ENCODE assay signal across 18 cellular contexts in genomic region chr22:45744442-45744841, GRCh38.
DNase-seq lines count a peak whose midpoint lies in the region; ATAC-seq, FAIRE-seq and TF ChIP-seq lines count a peak whose summit lies in the region.
"Had no signal": no experiment of that assay in that cellular context is flagged by ENCODE, and none has a peak within 500 bp of the region (broad histone marks: within the 10 kb centered on the region; RNA-seq: fewer than 3 reads in every experiment).

No MANE protein-coding gene starts in this region.

- DNase-seq in astrocyte (ENCODE audit: low read depth) (no peak), lower lobe of right lung (no peak), H54 (ENCODE audit: insufficient read length, low spot score) (no peak), H7 (no peak), GM12891 (ENCODE audit: insufficient read length, low spot score) (no peak)
- DNase-seq: DMS 273 treated with DMSO at 0.1 percent for 48 hours; KBM-7; NCI-H1048; NCI-H146; NCI-H2227 treated with DMSO at 0.1 percent for 48 hours; NCI-H526; NK-92 treated with Interleukin-12 subunit alpha and Interleukin-12 subunit beta, amount 100 ng/mL, for 24 hours; SK-N-SH had no signal

- H3K36me3 Mint-ChIP-seq in astrocyte (ENCODE audit: low read depth, unreplicated experiment) = peaks cover 20% of the 10 kb centered on the region

- no peak overlapping the region for H3K9ac ChIP-seq in OCI-LY1 (ENCODE audit: low read length)
- H3K9ac ChIP-seq in astrocyte (ENCODE audit: low read length) = no peak overlapping the region
- H3K9ac ChIP-seq: BLaER1, SK-N-SH had no signal

- peaks cover 93% of the 10 kb centered on the region for H3K36me3 ChIP-seq in OCI-LY1 (ENCODE audit: insufficient read depth, low read length)
- peaks cover 32% of the 10 kb centered on the region for H3K36me3 ChIP-seq in astrocyte (ENCODE audit: insufficient read depth, low read length)
- H3K36me3 ChIP-seq in lower lobe of right lung = peaks cover 39% of the 10 kb centered on the region
- H3K36me3 ChIP-seq in urinary bladder (ENCODE audit: insufficient read depth) = peaks cover 6% of the 10 kb centered on the region
- H3K36me3 ChIP-seq in H7 (replicated peaks; ENCODE audit: control insufficient read depth, insufficient read depth, low read length) = peaks cover 1% of the 10 kb centered on the region; the same call in 1 of the 2 replicates

- TF ChIP-seq CTCF in OCI-LY1 (IDR thresholded peaks at IDR 0.05; ENCODE audit: low read length) (no peak), astrocyte (IDR thresholded peaks at IDR 0.05; ENCODE audit: insufficient read depth, low read depth, low read length) (no peak), lower lobe of right lung (IDR thresholded peaks at IDR 0.05) (no peak)

- H3K4me1 ChIP-seq in OCI-LY1 (ENCODE audit: insufficient read depth, low read length, severe bottlenecking) (peaks cover 51% of the 10 kb centered on the region), astrocyte (ENCODE audit: insufficient read depth, low read length) (peaks cover 15% of the 10 kb centered on the region), lower lobe of right lung (peaks cover 26% of the 10 kb centered on the region), urinary bladder (ENCODE audit: insufficient read depth) (no peaks in the 10 kb centered on the region)
- H3K4me1 ChIP-seq: BLaER1 had no signal

- H3K27ac ChIP-seq in OCI-LY1 (ENCODE audit: low read depth, low read length, poor library complexity, severe bottlenecking) (peak overlapping the region; percentile 94), astrocyte (ENCODE audit: low read depth, low read length) (no peak overlapping the region), lower lobe of right lung (peak overlapping the region; percentile 37), urinary bladder (ENCODE audit: low read depth) (peak overlapping the region; percentile 41)
- H3K27ac ChIP-seq: BLaER1, HL-60 had no signal

- WGBS in urinary bladder = 73% methylated on average over 5 of the region's 5 CpGs

- intact Hi-C loops in lower lobe of right lung (cut with DNase I) = no loop called here

- FAIRE-seq in astrocyte (lab: Jason Lieb, UNC) = no peak
- FAIRE-seq in H54 (lab: Jason Lieb, UNC) = no peak
- no peak for FAIRE-seq in GM12891 (lab: Jason Lieb, UNC)

- no peaks in the 10 kb centered on the region for H3K9me3 Mint-ChIP-seq in astrocyte (ENCODE audit: unreplicated experiment)

- ATAC-seq in lower lobe of right lung = no peak

- no peaks in the 10 kb centered on the region for H3K9me3 ChIP-seq in OCI-LY1 (ENCODE audit: low read length)
- no peaks in the 10 kb centered on the region for H3K9me3 ChIP-seq in astrocyte (ENCODE audit: insufficient read depth, low read depth, low read length)
- no peaks in the 10 kb centered on the region for H3K9me3 ChIP-seq in lower lobe of right lung
- H3K9me3 ChIP-seq: HAP-1, SK-N-SH had no signal

- peak overlapping the region; percentile 14 for H3K27ac Mint-ChIP-seq in astrocyte (ENCODE audit: unreplicated experiment)

- peaks cover 3% of the 10 kb centered on the region; the same call in 1 of the 2 replicates for H3K79me2 ChIP-seq in OCI-LY1 (ENCODE audit: insufficient read depth, low read length)
- peaks cover 75% of the 10 kb centered on the region for H3K79me2 ChIP-seq in astrocyte (ENCODE audit: insufficient read depth, low read length)

- H3K4me3 Mint-ChIP-seq in astrocyte (ENCODE audit: unreplicated experiment) = no peak overlapping the region

- no peaks in the 10 kb centered on the region for H3K9me2 ChIP-seq in OCI-LY1 (ENCODE audit: low read depth, low read length)
- H3K9me2 ChIP-seq: SK-N-SH had no signal

- no peaks in the 10 kb centered on the region for H3K27me3 Mint-ChIP-seq in astrocyte (ENCODE audit: low read depth, unreplicated experiment)

- TF ChIP-seq POLR2A in H54 (IDR thresholded peaks at IDR 0.05; ENCODE audit: low read depth, low read length) (no peak), GM12891 (IDR thresholded peaks at IDR 0.05; ENCODE audit: low read depth, low read length) (no peak)

- no peaks in the 10 kb centered on the region for H3F3A ChIP-seq in OCI-LY1 (ENCODE audit: insufficient read depth, low read length)

- H3K27me3 ChIP-seq in OCI-LY1 (ENCODE audit: insufficient read depth, low read length) (no peaks in the 10 kb centered on the region), astrocyte (ENCODE audit: insufficient read depth, low read length) (no peaks in the 10 kb centered on the region), lower lobe of right lung (ENCODE audit: low read depth) (no peaks in the 10 kb centered on the region), H7 (ENCODE audit: control insufficient read depth, insufficient read depth, low read length) (no peaks in the 10 kb centered on the region)
- H3K27me3 ChIP-seq: BLaER1 had no signal

- no peaks in the 10 kb centered on the region for H4K20me1 ChIP-seq in OCI-LY1 (ENCODE audit: insufficient read depth, low read length)
- H4K20me1 ChIP-seq in astrocyte (ENCODE audit: insufficient read depth, low read length) = peaks cover 37% of the 10 kb centered on the region

- no peak overlapping the region for H3K4me3 ChIP-seq in OCI-LY1 (ENCODE audit: low read depth, low read length, poor library complexity, severe bottlenecking)
- H3K4me3 ChIP-seq in astrocyte (ENCODE audit: insufficient read depth, low read depth, low read length) = no peak overlapping the region
- no peak overlapping the region for H3K4me3 ChIP-seq in lower lobe of right lung
- no peak overlapping the region for H3K4me3 ChIP-seq in urinary bladder (ENCODE audit: low read depth, low read length)
- H3K4me3 ChIP-seq in H7 (ENCODE audit: insufficient read depth, low read depth, low read length) = no peak overlapping the region
- H3K4me3 ChIP-seq: BLaER1, HAP-1 had no signal

- peaks cover 19% of the 10 kb centered on the region for H3K4me1 Mint-ChIP-seq in astrocyte (ENCODE audit: low read depth, unreplicated experiment)

- no peak overlapping the region for H3K4me2 ChIP-seq in OCI-LY1 (ENCODE audit: low read length)
- H3K4me2 ChIP-seq in astrocyte (ENCODE audit: low read length) = no peak overlapping the region
- H3K4me2 ChIP-seq: BLaER1, SK-N-SH had no signal

- no peak overlapping the region for H2AFZ ChIP-seq in OCI-LY1 (ENCODE audit: low read length)
- no peak overlapping the region for H2AFZ ChIP-seq in astrocyte (ENCODE audit: low read depth, low read length)

TF ChIP-seq in GM12891, 5 proteins besides CTCF, POLR2A, EP300 and RAD21:
- TF ChIP-seq PAX5 (IDR thresholded peaks at IDR 0.05; ENCODE audit: insufficient read depth, low read length, severe bottlenecking) = no peak
- TF ChIP-seq POU2F2 (IDR thresholded peaks at IDR 0.05; ENCODE audit: low read depth, low read length) = no peak
- no peak for TF ChIP-seq SPI1 (IDR thresholded peaks at IDR 0.05; ENCODE audit: low read depth, low read length)
- no peak for TF ChIP-seq POLR2AphosphoS5 (IDR thresholded peaks at IDR 0.05; ENCODE audit: low read depth, low read length)
- TF ChIP-seq TAF1 (IDR thresholded peaks at IDR 0.05; ENCODE audit: low read depth, low read length) = no peak
TF ChIP-seq in GM12891: peak in this region for 0.
